ENCODE assay signal across 8 cellular contexts in genomic region chr14:35532783-35533356, GRCh38. TPM values are rescaled to one million over a fixed set of nuclear protein-coding genes. Genes with fewer than 3 reads are reported as not detected.
DNase-seq lines count a peak whose midpoint lies in the region; ATAC-seq and TF ChIP-seq lines count a peak whose summit lies in the region.

No MANE protein-coding gene starts in this region.

- no peak for DNase-seq in activated CD4-positive, alpha-beta memory T cell treated with anti-CD3 and anti-CD28 coated beads for 36 hours
- DNase-seq in inferior parietal cortex (ENCODE audit: extremely low spot score) (peak; percentile 19), SW480 (ENCODE audit: low spot score) (no peak), pons (ENCODE audit: low spot score) (no peak)

- POLR2A ChIA-PET in activated CD4-positive, alpha-beta memory T cell treated with anti-CD3 and anti-CD28 coated beads for 36 hours (lab: Charles Lee) = interaction anchor here (1.4 to 2.2 kb wide), 2 partner anchors 11 to 293 kb away, joined by 4 to 6 read pairs; partner anchors contain the start of gene BRMS1L

- peaks cover 2% of the 10 kb centered on the region for H3K36me3 Mint-ChIP-seq in activated CD4-positive, alpha-beta memory T cell treated with anti-CD3 and anti-CD28 coated beads for 36 hours

- no peak overlapping the region for H3K27ac Mint-ChIP-seq in activated CD4-positive, alpha-beta memory T cell treated with anti-CD3 and anti-CD28 coated beads for 36 hours

- CTCF ChIA-PET in activated CD4-positive, alpha-beta memory T cell treated with anti-CD3 and anti-CD28 coated beads for 36 hours (lab: Charles Lee) = no interaction called here

- H3K9me3 Mint-ChIP-seq in activated CD4-positive, alpha-beta memory T cell treated with anti-CD3 and anti-CD28 coated beads for 36 hours = no peaks in the 10 kb centered on the region

- H3K27me3 Mint-ChIP-seq in activated CD4-positive, alpha-beta memory T cell treated with anti-CD3 and anti-CD28 coated beads for 36 hours = peaks cover 35% of the 10 kb centered on the region

- ATAC-seq in GM21367 (IDR thresholded peaks at IDR 0.05; ENCODE audit: unreplicated experiment) (peak; percentile 5), HG02840 (IDR thresholded peaks at IDR 0.05; ENCODE audit: low FRiP score, unreplicated experiment) (no peak), esophagus mucosa (no peak)

- no peak for TF ChIP-seq CTCF in 22Rv1 (IDR thresholded peaks at IDR 0.05)

- H3K4me3 Mint-ChIP-seq in activated CD4-positive, alpha-beta memory T cell treated with anti-CD3 and anti-CD28 coated beads for 36 hours = peak overlapping the region; percentile 47

- peaks cover 11% of the 10 kb centered on the region for H3K4me1 Mint-ChIP-seq in activated CD4-positive, alpha-beta memory T cell treated with anti-CD3 and anti-CD28 coated beads for 36 hours (ENCODE audit: low read depth)

- H3K27ac ChIP-seq in 22Rv1 = peak overlapping the region; percentile 55

- intact Hi-C loops in activated CD4-positive, alpha-beta memory T cell treated with anti-CD3 and anti-CD28 coated beads for 36 hours (cut with micrococcal nuclease) = loop anchor here (2.0 to 5.0 kb wide), 3 partner anchors 51 to 154 kb away; no protein-coding TSS in a partner anchor

RNA-seq across cellular contexts. Expression of gene INSM2, which starts 1.1 kb away (rescaled TPM):
- total RNA-seq in activated CD4-positive, alpha-beta memory T cell treated with anti-CD3 and anti-CD28 coated beads for 36 hours = not detected
- total RNA-seq in esophagus mucosa = not detected
